ENCODE assay signal across 20 cellular contexts in genomic region chr15:66040211-66040892, GRCh38.
DNase-seq lines count a peak whose midpoint lies in the region; ATAC-seq, FAIRE-seq and TF ChIP-seq lines count a peak whose summit lies in the region.
"Had no signal": no experiment of that assay in that cellular context is flagged by ENCODE, and none has a peak within 500 bp of the region (broad histone marks: within the 10 kb centered on the region; RNA-seq: fewer than 3 reads in every experiment).

No MANE protein-coding gene starts in this region.

- H2AFZ ChIP-seq in K562 (ENCODE audit: low read depth, low read length), result no peak overlapping the region

- in situ Hi-C loops in K562 (cut with MboI), result no loop called here
- in situ Hi-C loops in HAP-1 (cut with MboI; ENCODE audit: low sequenced_read_pairs), result no loop called here

- CTCF ChIA-PET in K562 (lab: Yijun Ruan, JAX; ENCODE audit: low intra/inter-chr PET ratio), result no interaction called here

- H3K27ac ChIP-seq in K562 (ENCODE audit: extremely low read depth, low read depth, low read length), result no peak overlapping the region
- H3K27ac ChIP-seq in heart right ventricle, result no peak overlapping the region
- no peak overlapping the region for H3K27ac ChIP-seq in uterus
- H3K27ac ChIP-seq: BLaER1 treated with 17β-estradiol and CSF1 and Interleukin-3, amounts not matched to agents 10 nM and 100 nM; Peyer's patch had no signal

- ATAC-seq in K562 (no peak), heart right ventricle (peak in 5 of 8 donors; percentile 46 to 88 (median 74))

- H3K4me2 ChIP-seq in K562 (ENCODE audit: insufficient read depth, low read length), result no peak overlapping the region
- H3K4me2 ChIP-seq: BLaER1 treated with 17β-estradiol and CSF1 and Interleukin-3, amounts not matched to agents 10 nM and 100 nM had no signal

- no peak for TF ChIP-seq RAD21 in K562 (CRISPR knock-in tag; conservative IDR thresholded peaks at IDR 0.05 in 1 of 2, IDR thresholded peaks at IDR 0.05 in 1 of 2)

- H3K4me1 ChIP-seq in K562 (replicated peaks in 1 of 2; ENCODE audit: control insufficient read depth in 2 of 2, insufficient read depth in 2 of 2, low read length in 2 of 2) (no peaks in the 10 kb centered on the region), heart right ventricle (peaks cover 0 to 5% (median 0%) of the 10 kb centered on the region in 9 donors), uterus (no peaks in the 10 kb centered on the region), HAP-1 (no peaks in the 10 kb centered on the region)
- H3K4me1 ChIP-seq: BLaER1 treated with 17β-estradiol and CSF1 and Interleukin-3, amounts not matched to agents 10 nM and 100 nM; Peyer's patch had no signal

- DNase-seq in GM03348 (ENCODE audit: low spot score) (peak; percentile 41), K562 (ENCODE audit: extremely low read depth in 1 of 4, low spot score in 3 of 4) (no peak), heart right ventricle (no peak), posterior vena cava (ENCODE audit: low spot score) (peak; percentile 15), uterus (no peak), HAP-1 (ENCODE audit: low spot score in 2 of 2) (no peak)
- DNase-seq in stimulated activated CD4-positive, alpha-beta T cell treated with anti-CD3 and anti-CD28 coated beads, Interleukin-2, amount 100 ng/mL, for 24 hours, result no peak
- DNase-seq: Caco-2; CD4-positive, alpha-beta memory T cell; DND-41; HCEC 1CT; MM.1S; NCI-H1105 treated with DMSO at 0.1 percent for 48 hours; NCI-H2081; NCI-H446; NCI-H526; Peyer's patch; SHP77 had no signal

- no peak overlapping the region for H3K9ac ChIP-seq in K562 (ENCODE audit: insufficient read depth in 1 of 2, low read depth in 2 of 2, low read length in 2 of 2)
- H3K9ac ChIP-seq: BLaER1 treated with 17β-estradiol and CSF1 and Interleukin-3, amounts not matched to agents 10 nM and 100 nM had no signal

- BruUV-seq in K562 (replicated peaks; lab: Mats Ljungman, UMichigan), result no TSS peak

- no peaks in the 10 kb centered on the region; the same call in 1 of the 2 replicates for H3K9me3 ChIP-seq in K562 (replicated peaks; ENCODE audit: control insufficient read depth, insufficient read depth, low read depth, low read length)
- H3K9me3 ChIP-seq in heart right ventricle, result peaks cover 0 to 6% (median 0%) of the 10 kb centered on the region in 11 donors
- no peaks in the 10 kb centered on the region for H3K9me3 ChIP-seq in uterus
- no peaks in the 10 kb centered on the region; the same call in 1 of the 2 replicates for H3K9me3 ChIP-seq in HAP-1
- H3K9me3 ChIP-seq: BLaER1 treated with 17β-estradiol and CSF1 and Interleukin-3, amounts not matched to agents 10 nM and 100 nM; Caco-2; Peyer's patch had no signal

- peaks cover 12% of the 10 kb centered on the region; the same call in 1 of the 2 replicates for H4K20me1 ChIP-seq in K562 (replicated peaks; ENCODE audit: control insufficient read depth, insufficient read depth, low read length)

- H3K36me3 ChIP-seq in K562 (ENCODE audit: control insufficient read depth, insufficient read depth, low read length), result no peaks in the 10 kb centered on the region
- no peaks in the 10 kb centered on the region for H3K36me3 ChIP-seq in heart right ventricle
- no peaks in the 10 kb centered on the region for H3K36me3 ChIP-seq in uterus
- H3K36me3 ChIP-seq in HAP-1 (replicated peaks), result no peaks in the 10 kb centered on the region
- H3K36me3 ChIP-seq: BLaER1 treated with 17β-estradiol and CSF1 and Interleukin-3, amounts not matched to agents 10 nM and 100 nM; Peyer's patch had no signal

- H3K4me3 ChIP-seq in K562 (no peak overlapping the region), heart right ventricle (no peak overlapping the region), uterus (no peak overlapping the region), HAP-1 (no peak overlapping the region)
- H3K4me3 ChIP-seq: BLaER1 treated with 17β-estradiol and CSF1 and Interleukin-3, amounts not matched to agents 10 nM and 100 nM; Peyer's patch had no signal

- intact Hi-C loops in K562 (cut with micrococcal nuclease) (no loop called here), heart right ventricle (cut with DNase I) (loop anchor here in 1 of 10 donors (10.0 kb wide), 1 partner anchor 114 kb away; no protein-coding TSS in a partner anchor), posterior vena cava (cut with DNase I) (no loop called here), uterus (cut with DNase I; ENCODE audit: low total_unique reads) (no loop called here)

- TF ChIP-seq EP300 in K562 (IDR thresholded peaks at IDR 0.05; ENCODE audit: low read length), result no peak

- POLR2A ChIA-PET in K562 (lab: Yijun Ruan, JAX), result no interaction called here

- H3K9me1 ChIP-seq in K562 (ENCODE audit: control insufficient read depth, insufficient read depth, low read length), result no peaks in the 10 kb centered on the region

- FAIRE-seq in K562 (lab: Jason Lieb, UNC), result no peak
- FAIRE-seq: GM12891 had no signal

- WGBS in K562 (ENCODE audit: insufficient coverage, low coverage, missing lambda C conversion rate), result 0% methylated on average over 10 of the region's 10 CpGs
- WGBS in heart right ventricle, 2 donors, result 62 to 70% methylated on average over 10 of the region's 10 CpGs

- H3K79me2 ChIP-seq in K562 (ENCODE audit: control insufficient read depth, insufficient read depth, low read length), result no peaks in the 10 kb centered on the region

- no peak for TF ChIP-seq CTCF in K562 (IDR thresholded peaks at IDR 0.05 in 2 of 3, conservative IDR thresholded peaks at IDR 0.05 in 1 of 3; ENCODE audit: insufficient read depth in 2 of 3, low read depth in 1 of 3, low read length in 3 of 3)
- TF ChIP-seq CTCF in heart right ventricle (IDR thresholded peaks at IDR 0.05), result no peak
- no peak for TF ChIP-seq CTCF in uterus (IDR thresholded peaks at IDR 0.05)

- H3K27me3 ChIP-seq in K562 (ENCODE audit: control insufficient read depth in 2 of 2, insufficient read depth in 2 of 2, low read length in 2 of 2), result peaks cover 48 to 69% of the 10 kb centered on the region in 2 experiments
- peaks cover 0 to 62% (median 50%) of the 10 kb centered on the region in 7 donors for H3K27me3 ChIP-seq in heart right ventricle
- H3K27me3 ChIP-seq in uterus, result no peaks in the 10 kb centered on the region
- H3K27me3 ChIP-seq in HAP-1 (ENCODE audit: low read depth), result peaks cover 78% of the 10 kb centered on the region
- H3K27me3 ChIP-seq: BLaER1 treated with 17β-estradiol and CSF1 and Interleukin-3, amounts not matched to agents 10 nM and 100 nM; Peyer's patch had no signal

- TF ChIP-seq POLR2A in K562 (conservative IDR thresholded peaks at IDR 0.05) (no peak), uterus (IDR thresholded peaks at IDR 0.05) (no peak)

TF ChIP-seq in K562, 482 proteins besides CTCF, POLR2A, EP300 and RAD21:
- TF ChIP-seq U2AF1 (optimal IDR thresholded peaks at IDR 0.05; ENCODE audit: low read depth, low read length) (no peak), ZNF23 (CRISPR knock-in tag; IDR thresholded peaks at IDR 0.05) (no peak), ZFP36 (IDR thresholded peaks at IDR 0.05; ENCODE audit: low read depth, low read length, partially characterized antibody) (peak; percentile 68), HMGN3 (IDR thresholded peaks at IDR 0.05; ENCODE audit: borderline replicate concordance, extremely low read depth, insufficient read length, low read depth, low read length) (no peak)
- TF ChIP-seq, protein P1, sequence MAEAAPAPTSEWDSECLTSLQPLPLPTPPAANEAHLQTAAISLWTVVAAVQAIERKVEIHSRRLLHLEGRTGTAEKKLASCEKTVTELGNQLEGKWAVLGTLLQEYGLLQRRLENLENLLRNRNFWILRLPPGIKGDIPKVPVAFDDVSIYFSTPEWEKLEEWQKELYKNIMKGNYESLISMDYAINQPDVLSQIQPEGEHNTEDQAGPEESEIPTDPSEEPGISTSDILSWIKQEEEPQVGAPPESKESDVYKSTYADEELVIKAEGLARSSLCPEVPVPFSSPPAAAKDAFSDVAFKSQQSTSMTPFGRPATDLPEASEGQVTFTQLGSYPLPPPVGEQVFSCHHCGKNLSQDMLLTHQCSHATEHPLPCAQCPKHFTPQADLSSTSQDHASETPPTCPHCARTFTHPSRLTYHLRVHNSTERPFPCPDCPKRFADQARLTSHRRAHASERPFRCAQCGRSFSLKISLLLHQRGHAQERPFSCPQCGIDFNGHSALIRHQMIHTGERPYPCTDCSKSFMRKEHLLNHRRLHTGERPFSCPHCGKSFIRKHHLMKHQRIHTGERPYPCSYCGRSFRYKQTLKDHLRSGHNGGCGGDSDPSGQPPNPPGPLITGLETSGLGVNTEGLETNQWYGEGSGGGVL (CRISPR knock-in tag; IDR thresholded peaks at IDR 0.05), result no peak

Comparison
In these comparisons a context has a peak if more than half of its experiments do, and no peak if none do; other contexts are left out.
1. DNase-seq: peak in GM03348 (single experiment) and posterior vena cava (single experiment); none in K562 (0 of 4), heart right ventricle (0 of 2), uterus (0 of 2), stimulated activated CD4-positive, alpha-beta T cell treated with anti-CD3 and anti-CD28 coated beads, Interleukin-2, amount 100 ng/mL, for 24 hours (0 of 2) and HAP-1 (0 of 2).